In the genomic region with DNA sequence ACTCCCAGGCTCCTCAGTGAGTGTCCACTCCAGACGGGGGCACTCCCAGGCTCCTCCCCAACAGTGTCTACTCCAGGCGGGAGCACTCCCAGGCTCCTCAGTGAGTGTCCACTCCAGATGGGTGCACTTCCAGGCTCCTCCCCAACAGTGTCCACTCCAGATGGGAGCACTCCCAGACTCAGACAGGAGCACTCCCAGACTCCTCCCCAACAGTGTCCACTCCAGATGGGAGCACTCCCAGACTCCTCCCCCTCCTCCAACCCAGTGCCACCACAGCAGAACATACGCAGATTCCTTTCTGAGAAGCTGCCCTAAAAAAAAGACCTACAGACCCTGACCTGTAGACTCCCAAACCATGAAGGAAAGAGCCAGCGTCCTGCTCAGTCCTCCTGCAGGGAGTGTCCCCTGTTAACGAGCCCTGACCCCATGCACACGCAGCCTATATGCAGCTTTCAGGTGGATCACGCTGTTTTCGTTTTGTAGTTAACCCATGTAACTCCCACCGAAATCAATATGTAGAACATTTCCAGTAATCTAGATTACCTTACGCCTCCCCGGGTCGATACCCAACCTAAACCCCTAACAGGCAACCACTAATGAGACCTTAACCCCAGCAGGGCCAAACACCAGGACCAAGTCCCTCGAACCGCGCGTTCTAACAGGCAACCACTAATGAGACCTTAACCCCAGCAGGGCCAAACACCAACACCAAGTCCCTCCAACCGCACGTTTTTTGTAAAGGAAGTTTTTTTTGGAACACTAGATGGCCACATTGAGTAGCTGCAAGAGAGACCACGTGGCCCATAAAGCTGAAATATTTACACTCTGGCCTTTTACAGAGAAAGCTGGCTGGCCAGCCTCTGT, we compare ENCODE assay signal across 1 cellular context.
TF ChIP-seq lines count a peak whose summit lies in the region.

No MANE protein-coding gene starts in this region.

TF ChIP-seq in HepG2, 621 proteins besides CTCF, POLR2A, EP300 and RAD21 (continued from another document and continues in another):
- TF ChIP-seq PRMT3 (CRISPR knock-in tag; IDR thresholded peaks at IDR 0.05; ENCODE audit: borderline replicate concordance, low read depth) = no peak
- TF ChIP-seq ISX (CRISPR knock-in tag; conservative IDR thresholded peaks at IDR 0.05) = no peak
- TF ChIP-seq KLF11 (CRISPR knock-in tag; IDR thresholded peaks at IDR 0.05) = no peak
- peak; percentile 41; the same call in 1 of the 2 replicates for TF ChIP-seq YEATS2 (CRISPR knock-in tag; IDR thresholded peaks at IDR 0.05; ENCODE audit: borderline replicate concordance)
- TF ChIP-seq FOXA3 (CRISPR knock-in tag; IDR thresholded peaks at IDR 0.05) = peak; percentile 52
- no peak for TF ChIP-seq LCORL (IDR thresholded peaks at IDR 0.05)
- peak; percentile 60; the same call in 1 of the 2 replicates for TF ChIP-seq LCORL (CRISPR knock-in tag; IDR thresholded peaks at IDR 0.05)
- TF ChIP-seq, protein P1, sequence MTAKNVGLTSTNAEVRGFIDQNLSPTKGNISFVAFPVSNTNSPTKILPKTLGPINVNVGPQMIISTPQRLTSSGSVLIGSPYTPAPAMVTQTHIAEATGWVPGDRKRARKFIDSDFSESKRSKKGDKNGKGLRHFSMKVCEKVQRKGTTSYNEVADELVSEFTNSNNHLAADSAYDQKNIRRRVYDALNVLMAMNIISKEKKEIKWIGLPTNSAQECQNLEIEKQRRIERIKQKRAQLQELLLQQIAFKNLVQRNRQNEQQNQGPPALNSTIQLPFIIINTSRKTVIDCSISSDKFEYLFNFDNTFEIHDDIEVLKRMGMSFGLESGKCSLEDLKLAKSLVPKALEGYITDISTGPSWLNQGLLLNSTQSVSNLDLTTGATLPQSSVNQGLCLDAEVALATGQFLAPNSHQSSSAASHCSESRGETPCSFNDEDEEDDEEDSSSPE (CRISPR knock-in tag; IDR thresholded peaks at IDR 0.05) = peak; percentile 51; the same call in 1 of the 2 replicates
- no peak for TF ChIP-seq ZNF713 (CRISPR knock-in tag; IDR thresholded peaks at IDR 0.05)
- no peak for TF ChIP-seq ZKSCAN5 (CRISPR knock-in tag; IDR thresholded peaks at IDR 0.05)
- TF ChIP-seq, protein P2, sequence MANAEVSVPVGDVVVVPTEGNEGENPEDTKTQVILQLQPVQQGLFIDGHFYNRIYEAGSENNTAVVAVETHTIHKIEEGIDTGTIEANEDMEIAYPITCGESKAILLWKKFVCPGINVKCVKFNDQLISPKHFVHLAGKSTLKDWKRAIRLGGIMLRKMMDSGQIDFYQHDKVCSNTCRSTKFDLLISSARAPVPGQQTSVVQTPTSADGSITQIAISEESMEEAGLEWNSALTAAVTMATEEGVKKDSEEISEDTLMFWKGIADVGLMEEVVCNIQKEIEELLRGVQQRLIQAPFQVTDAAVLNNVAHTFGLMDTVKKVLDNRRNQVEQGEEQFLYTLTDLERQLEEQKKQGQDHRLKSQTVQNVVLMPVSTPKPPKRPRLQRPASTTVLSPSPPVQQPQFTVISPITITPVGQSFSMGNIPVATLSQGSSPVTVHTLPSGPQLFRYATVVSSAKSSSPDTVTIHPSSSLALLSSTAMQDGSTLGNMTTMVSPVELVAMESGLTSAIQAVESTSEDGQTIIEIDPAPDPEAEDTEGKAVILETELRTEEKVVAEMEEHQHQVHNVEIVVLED (CRISPR knock-in tag; IDR thresholded peaks at IDR 0.05; ENCODE audit: borderline replicate concordance) = 0 out of 2 replicates have a peak, but pooled peaks have one; percentile 17
- TF ChIP-seq, protein P3, sequence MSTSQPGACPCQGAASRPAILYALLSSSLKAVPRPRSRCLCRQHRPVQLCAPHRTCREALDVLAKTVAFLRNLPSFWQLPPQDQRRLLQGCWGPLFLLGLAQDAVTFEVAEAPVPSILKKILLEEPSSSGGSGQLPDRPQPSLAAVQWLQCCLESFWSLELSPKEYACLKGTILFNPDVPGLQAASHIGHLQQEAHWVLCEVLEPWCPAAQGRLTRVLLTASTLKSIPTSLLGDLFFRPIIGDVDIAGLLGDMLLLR (CRISPR knock-in tag; IDR thresholded peaks at IDR 0.05) = peak; percentile 30; the same call in 1 of the 2 replicates
- TF ChIP-seq, protein P4, sequence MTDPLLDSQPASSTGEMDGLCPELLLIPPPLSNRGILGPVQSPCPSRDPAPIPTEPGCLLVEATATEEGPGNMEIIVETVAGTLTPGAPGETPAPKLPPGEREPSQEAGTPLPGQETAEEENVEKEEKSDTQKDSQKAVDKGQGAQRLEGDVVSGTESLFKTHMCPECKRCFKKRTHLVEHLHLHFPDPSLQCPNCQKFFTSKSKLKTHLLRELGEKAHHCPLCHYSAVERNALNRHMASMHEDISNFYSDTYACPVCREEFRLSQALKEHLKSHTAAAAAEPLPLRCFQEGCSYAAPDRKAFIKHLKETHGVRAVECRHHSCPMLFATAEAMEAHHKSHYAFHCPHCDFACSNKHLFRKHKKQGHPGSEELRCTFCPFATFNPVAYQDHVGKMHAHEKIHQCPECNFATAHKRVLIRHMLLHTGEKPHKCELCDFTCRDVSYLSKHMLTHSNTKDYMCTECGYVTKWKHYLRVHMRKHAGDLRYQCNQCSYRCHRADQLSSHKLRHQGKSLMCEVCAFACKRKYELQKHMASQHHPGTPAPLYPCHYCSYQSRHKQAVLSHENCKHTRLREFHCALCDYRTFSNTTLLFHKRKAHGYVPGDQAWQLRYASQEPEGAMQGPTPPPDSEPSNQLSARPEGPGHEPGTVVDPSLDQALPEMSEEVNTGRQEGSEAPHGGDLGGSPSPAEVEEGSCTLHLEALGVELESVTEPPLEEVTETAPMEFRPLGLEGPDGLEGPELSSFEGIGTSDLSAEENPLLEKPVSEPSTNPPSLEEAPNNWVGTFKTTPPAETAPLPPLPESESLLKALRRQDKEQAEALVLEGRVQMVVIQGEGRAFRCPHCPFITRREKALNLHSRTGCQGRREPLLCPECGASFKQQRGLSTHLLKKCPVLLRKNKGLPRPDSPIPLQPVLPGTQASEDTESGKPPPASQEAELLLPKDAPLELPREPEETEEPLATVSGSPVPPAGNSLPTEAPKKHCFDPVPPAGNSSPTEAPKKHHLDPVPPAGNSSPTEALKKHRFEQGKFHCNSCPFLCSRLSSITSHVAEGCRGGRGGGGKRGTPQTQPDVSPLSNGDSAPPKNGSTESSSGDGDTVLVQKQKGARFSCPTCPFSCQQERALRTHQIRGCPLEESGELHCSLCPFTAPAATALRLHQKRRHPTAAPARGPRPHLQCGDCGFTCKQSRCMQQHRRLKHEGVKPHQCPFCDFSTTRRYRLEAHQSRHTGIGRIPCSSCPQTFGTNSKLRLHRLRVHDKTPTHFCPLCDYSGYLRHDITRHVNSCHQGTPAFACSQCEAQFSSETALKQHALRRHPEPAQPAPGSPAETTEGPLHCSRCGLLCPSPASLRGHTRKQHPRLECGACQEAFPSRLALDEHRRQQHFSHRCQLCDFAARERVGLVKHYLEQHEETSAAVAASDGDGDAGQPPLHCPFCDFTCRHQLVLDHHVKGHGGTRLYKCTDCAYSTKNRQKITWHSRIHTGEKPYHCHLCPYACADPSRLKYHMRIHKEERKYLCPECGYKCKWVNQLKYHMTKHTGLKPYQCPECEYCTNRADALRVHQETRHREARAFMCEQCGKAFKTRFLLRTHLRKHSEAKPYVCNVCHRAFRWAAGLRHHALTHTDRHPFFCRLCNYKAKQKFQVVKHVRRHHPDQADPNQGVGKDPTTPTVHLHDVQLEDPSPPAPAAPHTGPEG (CRISPR knock-in tag; IDR thresholded peaks at IDR 0.05) = peak; percentile 63; the same call in 1 of the 2 replicates
- no peak for TF ChIP-seq SOX6 (IDR thresholded peaks at IDR 0.05)
- TF ChIP-seq SOX6 (CRISPR knock-in tag; IDR thresholded peaks at IDR 0.05) = peak; percentile 37; the same call in 1 of the 2 replicates
- peak; percentile 40; the same call in 1 of the 2 replicates for TF ChIP-seq FOXC1 (CRISPR knock-in tag; IDR thresholded peaks at IDR 0.05; ENCODE audit: borderline replicate concordance)
- 0 out of 2 replicates have a peak, but pooled peaks have one; percentile 14 for TF ChIP-seq NR2F6 (IDR thresholded peaks at IDR 0.05)
- TF ChIP-seq NR2F6 (CRISPR knock-in tag; IDR thresholded peaks at IDR 0.05) = no peak
- no peak for TF ChIP-seq NR2F2 (IDR thresholded peaks at IDR 0.05; ENCODE audit: borderline replicate concordance, low read depth)
- TF ChIP-seq MIER2 (CRISPR knock-in tag; IDR thresholded peaks at IDR 0.05) = peak; percentile 71; the same call in 1 of the 2 replicates
- TF ChIP-seq JUN (CRISPR knock-in tag; IDR thresholded peaks at IDR 0.05) = no peak; the same call in 1 of the 2 replicates
- TF ChIP-seq CBX1 (IDR thresholded peaks at IDR 0.05; ENCODE audit: low read depth) = no peak
- TF ChIP-seq ZNF12 (CRISPR knock-in tag; IDR thresholded peaks at IDR 0.05) = no peak
- TF ChIP-seq TARDBP (CRISPR knock-in tag; IDR thresholded peaks at IDR 0.05) = peak; percentile 42; the same call in 1 of the 2 replicates
- no peak for TF ChIP-seq SRSF9 (IDR thresholded peaks at IDR 0.05; ENCODE audit: borderline replicate concordance, insufficient read depth, low read depth, low read length, poor library complexity, severe bottlenecking)
- no peak for TF ChIP-seq NFKB2 (CRISPR knock-in tag; IDR thresholded peaks at IDR 0.05; ENCODE audit: borderline replicate concordance)
- TF ChIP-seq, protein P5, sequence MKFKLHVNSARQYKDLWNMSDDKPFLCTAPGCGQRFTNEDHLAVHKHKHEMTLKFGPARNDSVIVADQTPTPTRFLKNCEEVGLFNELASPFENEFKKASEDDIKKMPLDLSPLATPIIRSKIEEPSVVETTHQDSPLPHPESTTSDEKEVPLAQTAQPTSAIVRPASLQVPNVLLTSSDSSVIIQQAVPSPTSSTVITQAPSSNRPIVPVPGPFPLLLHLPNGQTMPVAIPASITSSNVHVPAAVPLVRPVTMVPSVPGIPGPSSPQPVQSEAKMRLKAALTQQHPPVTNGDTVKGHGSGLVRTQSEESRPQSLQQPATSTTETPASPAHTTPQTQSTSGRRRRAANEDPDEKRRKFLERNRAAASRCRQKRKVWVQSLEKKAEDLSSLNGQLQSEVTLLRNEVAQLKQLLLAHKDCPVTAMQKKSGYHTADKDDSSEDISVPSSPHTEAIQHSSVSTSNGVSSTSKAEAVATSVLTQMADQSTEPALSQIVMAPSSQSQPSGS (CRISPR knock-in tag; IDR thresholded peaks at IDR 0.05) = no peak
- TF ChIP-seq, protein P6, sequence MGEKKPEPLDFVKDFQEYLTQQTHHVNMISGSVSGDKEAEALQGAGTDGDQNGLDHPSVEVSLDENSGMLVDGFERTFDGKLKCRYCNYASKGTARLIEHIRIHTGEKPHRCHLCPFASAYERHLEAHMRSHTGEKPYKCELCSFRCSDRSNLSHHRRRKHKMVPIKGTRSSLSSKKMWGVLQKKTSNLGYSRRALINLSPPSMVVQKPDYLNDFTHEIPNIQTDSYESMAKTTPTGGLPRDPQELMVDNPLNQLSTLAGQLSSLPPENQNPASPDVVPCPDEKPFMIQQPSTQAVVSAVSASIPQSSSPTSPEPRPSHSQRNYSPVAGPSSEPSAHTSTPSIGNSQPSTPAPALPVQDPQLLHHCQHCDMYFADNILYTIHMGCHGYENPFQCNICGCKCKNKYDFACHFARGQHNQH (CRISPR knock-in tag; IDR thresholded peaks at IDR 0.05) = 0 out of 2 replicates have a peak, but pooled peaks have one; percentile 29
- no peak for TF ChIP-seq RORA (CRISPR knock-in tag; IDR thresholded peaks at IDR 0.05)
- TF ChIP-seq, protein P7, sequence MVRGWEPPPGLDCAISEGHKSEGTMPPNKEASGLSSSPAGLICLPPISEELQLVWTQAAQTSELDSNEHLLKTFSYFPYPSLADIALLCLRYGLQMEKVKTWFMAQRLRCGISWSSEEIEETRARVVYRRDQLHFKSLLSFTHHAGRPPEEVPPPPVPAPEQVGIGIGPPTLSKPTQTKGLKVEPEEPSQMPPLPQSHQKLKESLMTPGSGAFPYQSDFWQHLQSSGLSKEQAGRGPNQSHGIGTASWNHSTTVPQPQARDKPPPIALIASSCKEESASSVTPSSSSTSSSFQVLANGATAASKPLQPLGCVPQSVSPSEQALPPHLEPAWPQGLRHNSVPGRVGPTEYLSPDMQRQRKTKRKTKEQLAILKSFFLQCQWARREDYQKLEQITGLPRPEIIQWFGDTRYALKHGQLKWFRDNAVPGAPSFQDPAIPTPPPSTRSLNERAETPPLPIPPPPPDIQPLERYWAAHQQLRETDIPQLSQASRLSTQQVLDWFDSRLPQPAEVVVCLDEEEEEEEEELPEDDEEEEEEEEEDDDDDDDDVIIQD (CRISPR knock-in tag; IDR thresholded peaks at IDR 0.05; ENCODE audit: low read depth) = 0 out of 2 replicates have a peak, but pooled peaks have one; percentile 48
- TF ChIP-seq MYC (CRISPR knock-in tag; IDR thresholded peaks at IDR 0.05; ENCODE audit: borderline replicate concordance) = peak; percentile 67
- TF ChIP-seq SNAPC2 (CRISPR knock-in tag; IDR thresholded peaks at IDR 0.05) = no peak
- TF ChIP-seq, protein P8, sequence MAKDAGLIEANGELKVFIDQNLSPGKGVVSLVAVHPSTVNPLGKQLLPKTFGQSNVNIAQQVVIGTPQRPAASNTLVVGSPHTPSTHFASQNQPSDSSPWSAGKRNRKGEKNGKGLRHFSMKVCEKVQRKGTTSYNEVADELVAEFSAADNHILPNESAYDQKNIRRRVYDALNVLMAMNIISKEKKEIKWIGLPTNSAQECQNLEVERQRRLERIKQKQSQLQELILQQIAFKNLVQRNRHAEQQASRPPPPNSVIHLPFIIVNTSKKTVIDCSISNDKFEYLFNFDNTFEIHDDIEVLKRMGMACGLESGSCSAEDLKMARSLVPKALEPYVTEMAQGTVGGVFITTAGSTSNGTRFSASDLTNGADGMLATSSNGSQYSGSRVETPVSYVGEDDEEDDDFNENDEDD (CRISPR knock-in tag; IDR thresholded peaks at IDR 0.05; ENCODE audit: borderline replicate concordance) = peak; percentile 49; the same call in 1 of the 2 replicates
- no peak for TF ChIP-seq SCMH1 (CRISPR knock-in tag; IDR thresholded peaks at IDR 0.05; ENCODE audit: borderline replicate concordance)
- no peak for TF ChIP-seq ZNF572 (CRISPR knock-in tag; IDR thresholded peaks at IDR 0.05)
- no peak for TF ChIP-seq ZNF7 (CRISPR knock-in tag; IDR thresholded peaks at IDR 0.05)
- TF ChIP-seq SMYD3 (CRISPR knock-in tag; IDR thresholded peaks at IDR 0.05) = no peak
- 0 out of 2 replicates have a peak, but pooled peaks have one; percentile 61 for TF ChIP-seq ZNF501 (CRISPR knock-in tag; IDR thresholded peaks at IDR 0.05)
- TF ChIP-seq ZNF883 (CRISPR knock-in tag; IDR thresholded peaks at IDR 0.05; ENCODE audit: not compliant biosample characterization) = no peak
- no peak for TF ChIP-seq TCF7 (IDR thresholded peaks at IDR 0.05; ENCODE audit: low read depth)
- TF ChIP-seq, protein P9, sequence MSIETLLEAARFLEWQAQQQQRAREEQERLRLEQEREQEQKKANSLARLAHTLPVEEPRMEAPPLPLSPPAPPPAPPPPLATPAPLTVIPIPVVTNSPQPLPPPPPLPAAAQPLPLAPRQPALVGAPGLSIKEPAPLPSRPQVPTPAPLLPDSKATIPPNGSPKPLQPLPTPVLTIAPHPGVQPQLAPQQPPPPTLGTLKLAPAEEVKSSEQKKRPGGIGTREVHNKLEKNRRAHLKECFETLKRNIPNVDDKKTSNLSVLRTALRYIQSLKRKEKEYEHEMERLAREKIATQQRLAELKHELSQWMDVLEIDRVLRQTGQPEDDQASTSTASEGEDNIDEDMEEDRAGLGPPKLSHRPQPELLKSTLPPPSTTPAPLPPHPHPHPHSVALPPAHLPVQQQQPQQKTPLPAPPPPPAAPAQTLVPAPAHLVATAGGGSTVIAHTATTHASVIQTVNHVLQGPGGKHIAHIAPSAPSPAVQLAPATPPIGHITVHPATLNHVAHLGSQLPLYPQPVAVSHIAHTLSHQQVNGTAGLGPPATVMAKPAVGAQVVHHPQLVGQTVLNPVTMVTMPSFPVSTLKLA (IDR thresholded peaks at IDR 0.05) = peak; percentile 80
- TF ChIP-seq PHF20 (CRISPR knock-in tag; IDR thresholded peaks at IDR 0.05) = no peak
